10 cellular contexts compared by ENCODE assay signal in genomic region chr9:95341262-95342011, GRCh38. TPM values are rescaled to one million over a fixed set of nuclear protein-coding genes. Genes with fewer than 3 reads are reported as not detected.
DNase-seq lines count a peak whose midpoint lies in the region; ATAC-seq and TF ChIP-seq lines count a peak whose summit lies in the region.
"Had no signal": no experiment of that assay in that cellular context is flagged by ENCODE, and none has a peak within 500 bp of the region (broad histone marks: within the 10 kb centered on the region; RNA-seq: fewer than 3 reads in every experiment).

No MANE protein-coding gene starts in this region.

- H3K79me1 ChIP-seq in IMR-90 (ENCODE audit: low read depth in 1 of 2, low read length in 2 of 2): no peaks in the 10 kb centered on the region
- H3K79me1 ChIP-seq in trophoblast cell (ENCODE audit: low read length): no peaks in the 10 kb centered on the region

- 0 out of 2 replicates have a peak, but pooled peaks cover 3% of the 10 kb centered on the region for H3K9me1 ChIP-seq in IMR-90 (ENCODE audit: insufficient read depth, low read length)

- no peak overlapping the region for H3K4me3 ChIP-seq in IMR-90 (ENCODE audit: insufficient read depth, low read depth, low read length)
- no peak overlapping the region for H3K4me3 ChIP-seq in brain microvascular endothelial cell (ENCODE audit: low read depth, low read length)
- H3K4me3 ChIP-seq in suprapubic skin: no peak overlapping the region
- no peak overlapping the region for H3K4me3 ChIP-seq in trophoblast cell (ENCODE audit: low read depth, low read length)
- H3K4me3 ChIP-seq: vagina had no signal

- H4K8ac ChIP-seq in IMR-90 (ENCODE audit: low read depth in 2 of 2, low read length in 2 of 2): no peak overlapping the region
- no peak overlapping the region for H4K8ac ChIP-seq in trophoblast cell (ENCODE audit: low read depth, low read length)

- TF ChIP-seq CTCF in IMR-90 (conservative IDR thresholded peaks at IDR 0.05; ENCODE audit: low read depth, low read length) (peak; percentile 33; the same call in 1 of the 2 replicates), brain microvascular endothelial cell (IDR thresholded peaks at IDR 0.05; ENCODE audit: low read depth, low read length, missing control alignments) (peak; percentile 56), suprapubic skin (IDR thresholded peaks at IDR 0.05) (no peak)

- H3K36me3 ChIP-seq in IMR-90 (ENCODE audit: control insufficient read depth, insufficient read depth, low read length) (no peaks in the 10 kb centered on the region), brain microvascular endothelial cell (replicated peaks) (no peaks in the 10 kb centered on the region), suprapubic skin (no peaks in the 10 kb centered on the region), trophoblast cell (ENCODE audit: control insufficient read depth in 1 of 2, insufficient read depth in 2 of 2, low read length in 2 of 2) (no peaks in the 10 kb centered on the region)
- H3K36me3 ChIP-seq: vagina had no signal

- DNase-seq in AG20443 (ENCODE audit: low spot score): peak; percentile 23
- DNase-seq in IMR-90: peak; percentile 37
- DNase-seq in brain microvascular endothelial cell: no peak
- DNase-seq in left kidney (ENCODE audit: low read depth, low spot score): peak; percentile 27
- no peak for DNase-seq in stimulated activated CD8-positive, alpha-beta memory T cell treated with anti-CD3 and anti-CD28 coated beads, Interleukin-4, amount 100 ng/mL, for 48 hours
- DNase-seq in suprapubic skin (ENCODE audit: low spot score in 2 of 2): no peak
- DNase-seq in trophoblast cell: no peak
- DNase-seq: NCI-H187 treated with DMSO at 0.1 percent for 48 hours had no signal

- TF ChIP-seq RAD21 in IMR-90 (IDR thresholded peaks at IDR 0.05; ENCODE audit: low read length): peak; percentile 33

- CTCF ChIA-PET in IMR-90 (lab: Yijun Ruan, JAX): interaction anchor here (1.0 kb wide), 1 partner anchor 92 kb away, joined by 3 read pairs; no protein-coding TSS in a partner anchor

- no peaks in the 10 kb centered on the region for H3K79me2 ChIP-seq in trophoblast cell (ENCODE audit: control insufficient read depth, insufficient read depth, low read length, poor library complexity)

- no peak overlapping the region for H3K4me2 ChIP-seq in IMR-90 (ENCODE audit: low read depth, low read length)
- H3K4me2 ChIP-seq in trophoblast cell (ENCODE audit: low read length): no peak overlapping the region

- no peak overlapping the region for H2BK20ac ChIP-seq in IMR-90 (ENCODE audit: low read depth, low read length)

- H2AK5ac ChIP-seq in IMR-90 (ENCODE audit: low read depth, low read length) (no peak overlapping the region), trophoblast cell (ENCODE audit: low read length) (no peak overlapping the region)

- H3K27ac ChIP-seq in IMR-90 (ENCODE audit: insufficient read depth, low read length): no peak overlapping the region
- no peak overlapping the region for H3K27ac ChIP-seq in brain microvascular endothelial cell
- H3K27ac ChIP-seq in suprapubic skin: no peak overlapping the region
- H3K27ac ChIP-seq in trophoblast cell (ENCODE audit: low read depth, low read length): no peak overlapping the region
- H3K27ac ChIP-seq: vagina had no signal

- H3K23ac ChIP-seq in IMR-90 (ENCODE audit: low read depth, low read length): no peak overlapping the region
- H3K23ac ChIP-seq in trophoblast cell (ENCODE audit: low read length): no peak overlapping the region

- H2BK120ac ChIP-seq in IMR-90 (ENCODE audit: low read depth, low read length) (no peak overlapping the region), trophoblast cell (ENCODE audit: insufficient read depth, low read length, poor library complexity) (no peak overlapping the region)

- H2AFZ ChIP-seq in IMR-90 (replicated peaks; ENCODE audit: low read length, poor library complexity) (peak overlapping the region; percentile 49), trophoblast cell (ENCODE audit: insufficient read depth, low read length, poor library complexity) (no peak overlapping the region)

- H4K5ac ChIP-seq in IMR-90 (ENCODE audit: low read depth, low read length): no peak overlapping the region

- no peak for TF ChIP-seq EP300 in suprapubic skin (IDR thresholded peaks at IDR 0.05)

- dilution Hi-C loops in IMR-90 (cut with HindIII; ENCODE audit: low sequenced_read_pairs, unreplicated experiment): no loop called here

- 60% methylated on average over 1 of the region's 5 CpGs; no CpG with 5 or more reads in 1 of the 2 experiments for WGBS in IMR-90 (ENCODE audit: extremely low coverage in 2 of 2, insufficient read length in 1 of 2), 2 experiments
- 65% methylated on average over 5 of the region's 5 CpGs for WGBS in suprapubic skin
- WGBS in trophoblast cell (ENCODE audit: extremely low coverage, insufficient coverage, insufficient read length): no CpG with 5 or more reads among the region's 5 CpGs

- in situ Hi-C loops in IMR-90 (cut with MboI; ENCODE audit: low sequenced_read_pairs) (loop anchor here (25.0 kb wide), 1 partner anchor 871 kb away; no protein-coding TSS in a partner anchor), brain microvascular endothelial cell (cut with HindIII; ENCODE audit: low pct_ligation_motif_present, low sequenced_read_pairs) (no loop called here)

- H3K18ac ChIP-seq in IMR-90 (ENCODE audit: low read depth, low read length) (no peak overlapping the region), trophoblast cell (ENCODE audit: low read length) (no peak overlapping the region)

- no peak overlapping the region for H2BK15ac ChIP-seq in IMR-90 (ENCODE audit: low read depth, low read length)

- BruUV-seq in IMR-90 (replicated peaks; lab: Mats Ljungman, UMichigan): no TSS peak

- no peak for TF ChIP-seq POLR2A in IMR-90 (IDR thresholded peaks at IDR 0.05; ENCODE audit: low read depth, low read length)
- no peak for TF ChIP-seq POLR2A in suprapubic skin (IDR thresholded peaks at IDR 0.05)

- H3K9me3 ChIP-seq in IMR-90 (ENCODE audit: control insufficient read depth, insufficient read depth, low read length): peaks cover 4% of the 10 kb centered on the region; the same call in 1 of the 2 replicates
- H3K9me3 ChIP-seq in suprapubic skin: no peaks in the 10 kb centered on the region
- H3K9me3 ChIP-seq in trophoblast cell (ENCODE audit: insufficient read depth, low read depth, low read length): peaks cover 5% of the 10 kb centered on the region
- H3K9me3 ChIP-seq: vagina had no signal

- H2BK12ac ChIP-seq in trophoblast cell (ENCODE audit: low read length): no peak overlapping the region

- no peak overlapping the region for H3K14ac ChIP-seq in IMR-90 (replicated peaks; ENCODE audit: low read depth, low read length)
- H3K14ac ChIP-seq in trophoblast cell (ENCODE audit: low read length): no peak overlapping the region

- no peak overlapping the region for H3K4ac ChIP-seq in IMR-90 (ENCODE audit: low read depth, low read length)
- H3K4ac ChIP-seq in trophoblast cell (ENCODE audit: low read depth, low read length): no peak overlapping the region

- peak; percentile 61 for ATAC-seq in IMR-90 (ENCODE audit: low read depth)
- no peak for ATAC-seq in GM19023 (IDR thresholded peaks at IDR 0.05; ENCODE audit: unreplicated experiment)

- no peaks in the 10 kb centered on the region for H4K20me1 ChIP-seq in IMR-90 (ENCODE audit: insufficient read depth, low read length)

- H2AK9ac ChIP-seq in IMR-90 (replicated peaks; ENCODE audit: low read depth, low read length, poor library complexity): no peak overlapping the region

- H3K27me3 ChIP-seq in IMR-90 (ENCODE audit: control insufficient read depth, insufficient read depth, low read length) (peaks cover 3% of the 10 kb centered on the region; the same call in 1 of the 2 replicates), brain microvascular endothelial cell (replicated peaks) (no peaks in the 10 kb centered on the region), suprapubic skin (no peaks in the 10 kb centered on the region), trophoblast cell (ENCODE audit: insufficient read depth, low read length) (no peaks in the 10 kb centered on the region)
- H3K27me3 ChIP-seq: vagina had no signal

- H3K4me1 ChIP-seq in IMR-90 (ENCODE audit: control insufficient read depth, insufficient read depth, low read length) (no peaks in the 10 kb centered on the region), suprapubic skin (no peaks in the 10 kb centered on the region), trophoblast cell (ENCODE audit: control insufficient read depth in 1 of 2, insufficient read depth in 2 of 2, low read length in 2 of 2) (no peaks in the 10 kb centered on the region)
- H3K4me1 ChIP-seq: vagina had no signal

- intact Hi-C loops in IMR-90 (cut with micrococcal nuclease): no loop called here

- no peak overlapping the region for H4K91ac ChIP-seq in IMR-90 (ENCODE audit: insufficient read depth, low read depth, low read length)
- H4K91ac ChIP-seq in trophoblast cell (ENCODE audit: low read depth, low read length): no peak overlapping the region

- H3K9ac ChIP-seq in IMR-90 (ENCODE audit: low read depth, low read length) (no peak overlapping the region; the same call in 1 of the 2 replicates), trophoblast cell (ENCODE audit: low read length) (no peak overlapping the region)

- H4K12ac ChIP-seq in trophoblast cell (ENCODE audit: low read depth, low read length): no peak overlapping the region

- POLR2A ChIA-PET in IMR-90 (lab: Charles Lee; ENCODE audit: unreplicated experiment): no interaction called here

- H2BK5ac ChIP-seq in IMR-90 (ENCODE audit: low read depth, low read length, poor library complexity, severe bottlenecking) (no peak overlapping the region), trophoblast cell (ENCODE audit: low read depth, low read length, poor library complexity) (no peak overlapping the region)

- no peak overlapping the region for H3K56ac ChIP-seq in IMR-90 (ENCODE audit: extremely low read depth, insufficient read depth, low read length)

TF ChIP-seq in IMR-90, 13 proteins besides CTCF, POLR2A, EP300 and RAD21:
- TF ChIP-seq CEBPB (IDR thresholded peaks at IDR 0.05; ENCODE audit: low read depth, low read length) (no peak), CHD1 (IDR thresholded peaks at IDR 0.05; ENCODE audit: low read depth, low read length) (no peak), FOS (IDR thresholded peaks at IDR 0.05; ENCODE audit: low read depth, low read length) (no peak), SMC3 (IDR thresholded peaks at IDR 0.05; ENCODE audit: low read depth, low read length) (peak; percentile 13; the same call in 1 of the 2 replicates)
TF ChIP-seq in IMR-90: peak in this region for 1.

RNA-seq across cellular contexts. Expression of gene FANCC, which starts 23.9 kb away (rescaled TPM):
- total RNA-seq in IMR-90 (2012; rRNA removed) (6.3 and 6.4 TPM in 2 replicates), suprapubic skin (10 to 100 TPM in 1 of 4 donors, 1 to 10 TPM in 3; 7.7 to 27.8 (median 9.0) TPM)
- 4.0 and 4.7 TPM in 2 replicates for polyA plus RNA-seq in IMR-90 (2012; rRNA removed)
- 2.7 and 2.9 TPM in 2 replicates for polyA plus RNA-seq in IMR-90 (2012; cell fraction: cytosol; rRNA removed)
- 4.8 and 6.6 TPM in 2 replicates for polyA plus RNA-seq in IMR-90 (2012; cell fraction: nucleus; rRNA removed; ENCODE audit: low replicate concordance)
- polyA plus RNA-seq in trophoblast cell (2013): 5.3 and 5.8 TPM in 2 replicates

Comparison
In these comparisons a context has a peak if more than half of its experiments do, and no peak if none do; other contexts are left out.
1. DNase-seq: peak in AG20443 (single experiment), IMR-90 (single experiment) and left kidney (single experiment); none in brain microvascular endothelial cell (single experiment), stimulated activated CD8-positive, alpha-beta memory T cell treated with anti-CD3 and anti-CD28 coated beads, Interleukin-4, amount 100 ng/mL, for 48 hours (single experiment), suprapubic skin (0 of 2) and trophoblast cell (0 of 2).
2. CTCF ChIP-seq: peak in IMR-90 (single experiment) and brain microvascular endothelial cell (single experiment); none in suprapubic skin (0 of 2).